7 cellular contexts compared by ENCODE assay signal in the genomic region with DNA sequence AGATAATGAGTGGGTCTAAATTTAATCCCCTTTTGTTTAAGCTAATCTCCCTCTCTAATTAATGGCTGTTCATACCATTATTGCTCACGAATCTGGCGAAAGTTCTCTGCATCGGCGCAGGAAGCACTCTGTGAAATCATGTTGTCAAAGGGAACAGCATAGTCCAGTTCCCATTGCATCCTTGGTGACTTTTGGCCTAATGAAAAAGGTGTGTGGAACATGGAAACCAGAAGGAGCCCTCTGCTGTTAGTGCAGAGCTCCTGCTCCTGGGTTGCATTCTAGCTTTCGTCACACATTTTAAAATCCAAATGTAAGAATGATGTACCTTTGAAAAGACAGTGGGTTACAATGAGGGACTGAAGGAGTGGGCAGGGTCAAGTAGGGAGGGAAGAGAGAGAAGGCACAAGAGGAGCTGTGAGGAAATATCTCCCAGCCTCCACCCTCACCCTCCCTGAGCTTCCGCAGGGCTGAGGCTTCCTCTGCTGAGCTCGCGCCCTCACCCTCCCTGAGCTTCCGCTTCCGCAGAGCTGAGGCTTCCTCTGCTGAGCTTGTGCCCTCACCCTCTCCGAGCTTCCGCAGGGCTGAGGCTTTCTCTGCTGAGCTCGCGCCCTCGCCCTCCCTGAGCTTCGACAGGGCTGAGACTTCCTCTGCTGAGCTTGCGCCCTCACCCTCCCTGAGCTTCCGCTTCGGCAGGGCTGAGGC.
DNase-seq lines count a peak whose midpoint lies in the region; ATAC-seq, FAIRE-seq and TF ChIP-seq lines count a peak whose summit lies in the region.
"Not testable (repeated sequence)": the region's sequence is repeated elsewhere in the genome, so short reads cannot be mapped to it uniquely, and the experiment has no call there.

No MANE protein-coding gene starts in this region.

- H3K4me1 Mint-ChIP-seq in naive thymus-derived CD4-positive, alpha-beta T cell, result not testable (repeated sequence)

- not testable (repeated sequence) for H3K36me3 ChIP-seq in HUES48 (ENCODE audit: control insufficient read depth, insufficient read depth, low read length); RWPE2 (ENCODE audit: low read depth); K562 (ENCODE audit: control insufficient read depth, insufficient read depth, low read length); naive thymus-derived CD4-positive, alpha-beta T cell (ENCODE audit: control insufficient read depth in 2 of 3, insufficient read depth in 3 of 3, low read length in 3 of 3); testis (ENCODE audit: low read depth, missing control alignments)

- H3K36me3 Mint-ChIP-seq in naive thymus-derived CD4-positive, alpha-beta T cell, result not testable (repeated sequence)

- POLR2A ChIA-PET in K562 (lab: Yijun Ruan, JAX); naive thymus-derived CD4-positive, alpha-beta T cell (lab: Charles Lee): not testable (repeated sequence)

- H3K4me3 ChIP-seq in HUES48 (ENCODE audit: low read depth, low read length) (0 out of 2 replicates have a peak overlapping the region, but pooled peaks have one; percentile 11), K562 (peak overlapping the region; percentile 55), testis (peak overlapping the region; percentile 4 to 34)
- not testable (repeated sequence) for H3K4me3 ChIP-seq in LNCaP clone FGC (ENCODE audit: low read depth, low read length); RWPE2 (ENCODE audit: severe bottlenecking); naive thymus-derived CD4-positive, alpha-beta T cell (ENCODE audit: low read length)

- not testable (repeated sequence) for H3K9me3 Mint-ChIP-seq in naive thymus-derived CD4-positive, alpha-beta T cell

- not testable (repeated sequence) for FAIRE-seq in K562 (lab: Jason Lieb, UNC)

- not testable (repeated sequence) for BruUV-seq in K562 (replicated peaks; lab: Mats Ljungman, UMichigan)

- not testable (repeated sequence) for H3K27me3 Mint-ChIP-seq in naive thymus-derived CD4-positive, alpha-beta T cell

- not testable (repeated sequence) for H3K27ac Mint-ChIP-seq in naive thymus-derived CD4-positive, alpha-beta T cell

- H3K9me1 ChIP-seq in K562 (ENCODE audit: control insufficient read depth, insufficient read depth, low read length), result not testable (repeated sequence)

- H3K79me2 ChIP-seq in K562 (ENCODE audit: control insufficient read depth, insufficient read depth, low read length), result not testable (repeated sequence)

- peak overlapping the region; percentile 98 for H2AFZ ChIP-seq in K562 (ENCODE audit: low read depth, low read length)

- TF ChIP-seq RAD21 in K562 (CRISPR knock-in tag; conservative IDR thresholded peaks at IDR 0.05 in 1 of 2, IDR thresholded peaks at IDR 0.05 in 1 of 2), result peak in 1 of 2 experiments; percentile 28; a peak in 1 of 4 replicates

- in situ Hi-C loops in K562 (cut with MboI), result not testable (repeated sequence)

- CTCF ChIA-PET in K562 (lab: Yijun Ruan, JAX; ENCODE audit: low intra/inter-chr PET ratio); naive thymus-derived CD4-positive, alpha-beta T cell (lab: Charles Lee): not testable (repeated sequence)

- not testable (repeated sequence) for H3K9ac ChIP-seq in HUES48 (ENCODE audit: low read depth, low read length)
- peak overlapping the region; percentile 65 to 90 for H3K9ac ChIP-seq in K562 (ENCODE audit: insufficient read depth in 1 of 2, low read depth in 2 of 2, low read length in 2 of 2)

- TF ChIP-seq POLR2A in K562 (conservative IDR thresholded peaks at IDR 0.05); testis (IDR thresholded peaks at IDR 0.05): not testable (repeated sequence)

- H3K27ac ChIP-seq in C4-2B; HUES48 (ENCODE audit: low read depth, low read length); RWPE2 (ENCODE audit: poor library complexity, severe bottlenecking); naive thymus-derived CD4-positive, alpha-beta T cell (ENCODE audit: low read depth, low read length); testis: not testable (repeated sequence)
- H3K27ac ChIP-seq in K562 (ENCODE audit: extremely low read depth, low read depth, low read length), result peak overlapping the region; percentile 74

- TF ChIP-seq EP300 in K562 (IDR thresholded peaks at IDR 0.05; ENCODE audit: low read length), result not testable (repeated sequence)

- intact Hi-C loops in K562 (cut with micrococcal nuclease); naive thymus-derived CD4-positive, alpha-beta T cell (cut with micrococcal nuclease); testis (cut with DNase I; ENCODE audit: low total_unique reads): not testable (repeated sequence)

- H4K20me1 ChIP-seq in K562 (replicated peaks; ENCODE audit: control insufficient read depth, insufficient read depth, low read length), result not testable (repeated sequence)

- ATAC-seq in RWPE2 (ENCODE audit: low read depth), result peak; percentile 9; the same call in 1 of the 3 replicates
- peak; percentile 73 for ATAC-seq in K562
- ATAC-seq in naive thymus-derived CD4-positive, alpha-beta T cell, result peak; percentile 2

- peak overlapping the region; percentile 81 for H3K4me2 ChIP-seq in K562 (ENCODE audit: insufficient read depth, low read length)

- H3K9me3 ChIP-seq in HUES48 (ENCODE audit: control insufficient read depth, insufficient read depth, low read length), result peaks cover 97% of the 10 kb centered on the region
- not testable (repeated sequence) for H3K9me3 ChIP-seq in RWPE2 (ENCODE audit: severe bottlenecking); K562 (replicated peaks; ENCODE audit: control insufficient read depth, insufficient read depth, low read depth, low read length); testis
- H3K9me3 ChIP-seq in naive thymus-derived CD4-positive, alpha-beta T cell (ENCODE audit: control insufficient read depth in 2 of 3, low read length in 3 of 3), result peaks cover 0 to 40% (median 0%) of the 10 kb centered on the region in 3 experiments

- DNase-seq in LNCaP clone FGC (ENCODE audit: low read depth); RWPE2 (ENCODE audit: low spot score); naive thymus-derived CD4-positive, alpha-beta T cell: not testable (repeated sequence)
- DNase-seq in K562 (ENCODE audit: extremely low read depth in 1 of 4, low spot score in 3 of 4), result peak in 2 of 4 experiments; percentile 15 to 71
- peak; percentile 32 for DNase-seq in testis

- not testable (repeated sequence) for H3K4me1 ChIP-seq in HUES48 (ENCODE audit: control insufficient read depth, insufficient read depth, low read length); RWPE2 (ENCODE audit: insufficient read depth, poor library complexity, severe bottlenecking); naive thymus-derived CD4-positive, alpha-beta T cell (ENCODE audit: control insufficient read depth in 2 of 2, insufficient read depth in 2 of 2, low read length in 2 of 2); testis
- peaks cover 0 to 14% of the 10 kb centered on the region in 2 experiments; a peak in 3 of 5 replicates for H3K4me1 ChIP-seq in K562 (replicated peaks in 1 of 2; ENCODE audit: control insufficient read depth in 2 of 2, insufficient read depth in 2 of 2, low read length in 2 of 2)

- H3K4me3 Mint-ChIP-seq in naive thymus-derived CD4-positive, alpha-beta T cell, result not testable (repeated sequence)

- 6% methylated on average over 19 of the region's 19 CpGs for WGBS in K562 (ENCODE audit: insufficient coverage, low coverage, missing lambda C conversion rate)
- 56 to 57% methylated on average over 19 of the region's 19 CpGs for WGBS in testis, 2 donors

- TF ChIP-seq CTCF in C4-2B (conservative IDR thresholded peaks at IDR 0.05), result peak; percentile 37
- TF ChIP-seq CTCF in LNCaP clone FGC (IDR thresholded peaks at IDR 0.05; ENCODE audit: control insufficient read depth, extremely low read depth, insufficient read depth), result peak; percentile 42
- not testable (repeated sequence) for TF ChIP-seq CTCF in RWPE2 (IDR thresholded peaks at IDR 0.05; ENCODE audit: poor library complexity, severe bottlenecking); K562 (IDR thresholded peaks at IDR 0.05 in 2 of 3, conservative IDR thresholded peaks at IDR 0.05 in 1 of 3; ENCODE audit: insufficient read depth in 2 of 3, low read depth in 1 of 3, low read length in 3 of 3); testis (IDR thresholded peaks at IDR 0.05)

- not testable (repeated sequence) for H3K27me3 ChIP-seq in HUES48 (ENCODE audit: control insufficient read depth, insufficient read depth, low read length); RWPE2 (ENCODE audit: insufficient read depth, poor library complexity, severe bottlenecking); K562 (ENCODE audit: control insufficient read depth in 2 of 2, insufficient read depth in 2 of 2, low read length in 2 of 2); naive thymus-derived CD4-positive, alpha-beta T cell (ENCODE audit: control insufficient read depth in 2 of 2, insufficient read depth in 2 of 2, low read length in 2 of 2); testis

TF ChIP-seq in K562, 482 proteins besides CTCF, POLR2A, EP300 and RAD21 (continues in another document):
- TF ChIP-seq, protein P1, sequence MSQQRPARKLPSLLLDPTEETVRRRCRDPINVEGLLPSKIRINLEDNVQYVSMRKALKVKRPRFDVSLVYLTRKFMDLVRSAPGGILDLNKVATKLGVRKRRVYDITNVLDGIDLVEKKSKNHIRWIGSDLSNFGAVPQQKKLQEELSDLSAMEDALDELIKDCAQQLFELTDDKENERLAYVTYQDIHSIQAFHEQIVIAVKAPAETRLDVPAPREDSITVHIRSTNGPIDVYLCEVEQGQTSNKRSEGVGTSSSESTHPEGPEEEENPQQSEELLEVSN (IDR thresholded peaks at IDR 0.05; ENCODE audit: borderline replicate concordance in 1 of 2, extremely low read depth in 1 of 2, insufficient read depth in 1 of 2, insufficient read length in 1 of 2, low read depth in 1 of 2, low read length in 1 of 2, poor library complexity in 1 of 2, severe bottlenecking in 1 of 2), result peak in 1 of 2 experiments; percentile 49
- 0 out of 2 replicates have a peak, but pooled peaks have one; percentile 35 for TF ChIP-seq ZKSCAN8 (CRISPR knock-in tag; IDR thresholded peaks at IDR 0.05)
- peak; percentile 21; the same call in 1 of the 2 replicates for TF ChIP-seq SPI1 (IDR thresholded peaks at IDR 0.05; ENCODE audit: borderline replicate concordance, low read depth, low read length)
- not testable (repeated sequence) for TF ChIP-seq ATF1 (CRISPR knock-in tag; IDR thresholded peaks at IDR 0.05)
- 0 out of 2 replicates have a peak, but pooled peaks have one; percentile 8 for TF ChIP-seq ATF1 (tag; IDR thresholded peaks at IDR 0.05)

Comparison
In these comparisons a context has a peak if more than half of its experiments do, and no peak if none do; other contexts are left out.
1. ATAC-seq: peak in every context shown above with its lines; median percentile 73 in K562; 9 in RWPE2; 2 in naive thymus-derived CD4-positive, alpha-beta T cell.